ENCODE assay signal across 8 cellular contexts in the genomic region with DNA sequence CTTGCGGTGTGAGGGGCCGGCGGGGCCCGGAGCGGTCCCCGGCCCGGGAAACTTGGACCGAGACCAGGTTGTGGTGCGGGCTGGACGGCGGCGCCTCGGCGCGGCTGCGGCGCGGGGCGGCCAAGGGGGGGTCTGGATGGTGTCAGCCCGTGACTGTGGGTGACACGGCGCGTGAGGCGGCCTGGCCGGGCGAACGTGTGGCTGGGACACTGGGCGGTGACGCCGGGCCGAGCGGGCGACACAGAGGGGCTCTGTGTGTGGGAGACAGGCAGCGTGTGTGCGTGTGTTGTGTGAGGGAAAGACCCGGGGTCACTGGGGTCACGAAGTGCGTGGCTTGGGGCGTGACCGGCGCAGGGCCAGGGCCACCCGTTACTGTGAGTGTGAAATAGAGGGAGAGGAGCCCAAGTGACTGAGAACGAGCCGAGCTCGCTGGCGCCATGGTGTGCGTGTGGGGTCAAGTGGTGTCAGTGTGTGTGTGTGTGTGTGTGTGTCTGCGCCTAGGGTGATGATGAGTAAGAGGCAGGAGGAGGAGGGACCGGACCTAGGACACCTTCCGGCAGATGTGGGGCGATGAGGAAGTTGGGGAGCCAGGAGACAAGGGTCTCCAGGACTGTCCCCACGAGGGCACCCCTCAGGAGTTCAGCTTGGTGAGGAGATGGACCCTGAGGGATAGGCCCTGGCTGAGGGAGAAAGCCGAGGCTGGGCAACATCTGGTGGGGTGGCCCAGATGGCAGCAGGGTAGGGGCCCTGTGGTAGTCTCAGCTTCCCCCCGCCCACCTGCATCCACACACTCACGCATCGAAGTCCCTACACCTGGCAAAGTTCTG. TPM values are rescaled to one million over a fixed set of nuclear protein-coding genes. Genes with fewer than 3 reads are reported as not detected.
DNase-seq lines count a peak whose midpoint lies in the region; ATAC-seq, FAIRE-seq and TF ChIP-seq lines count a peak whose summit lies in the region.

No MANE protein-coding gene starts in this region.

- peak overlapping the region; percentile 95 for H3K4me2 ChIP-seq in keratinocyte (ENCODE audit: control insufficient read depth, extremely low read depth, insufficient read depth, low read depth, low read length)

- peaks cover 4% of the 10 kb centered on the region for H3K9me1 ChIP-seq in keratinocyte (ENCODE audit: control insufficient read depth, extremely low read depth, insufficient read depth, low read length)

- H3K27ac ChIP-seq in VCaP (peak overlapping the region; percentile 74; the same call in 1 of the 2 replicates), breast epithelium (peak overlapping the region; percentile 86 to 92), keratinocyte (ENCODE audit: control insufficient read depth, insufficient read depth, low read length) (peak overlapping the region; percentile 91)

- no peak for FAIRE-seq in keratinocyte (lab: Jason Lieb, UNC)

- DNase-seq in DMS53 (lab: John Stamatoyannopoulos, UW), result peak; percentile 97
- peak; percentile 79 for DNase-seq in MG63
- DNase-seq in breast epithelium (ENCODE audit: low spot score in 2 of 2), result peak in 1 of 2 donors; percentile 55
- peak; percentile 58 for DNase-seq in keratinocyte (ENCODE audit: low read depth, low spot score)
- DNase-seq in stimulated activated CD4-positive, alpha-beta T cell treated with anti-CD3 and anti-CD28 coated beads, Interleukin-15, amount 100 ng/mL, for 1 hour (ENCODE audit: low read depth in 1 of 2, low spot score in 1 of 2), result peak; percentile 17 to 35

- H3K27me3 ChIP-seq in MG63 (no peaks in the 10 kb centered on the region), breast epithelium (no peaks in the 10 kb centered on the region), keratinocyte (ENCODE audit: control insufficient read depth, extremely low read depth, insufficient read depth, low read length) (no peaks in the 10 kb centered on the region)

- H4K20me1 ChIP-seq in keratinocyte (ENCODE audit: control insufficient read depth, extremely low read depth, insufficient read depth, low read length), result peaks cover 14% of the 10 kb centered on the region

- H3K9me3 ChIP-seq in MG63, result no peaks in the 10 kb centered on the region
- H3K9me3 ChIP-seq in breast epithelium, result no peaks in the 10 kb centered on the region
- no peaks in the 10 kb centered on the region for H3K9me3 ChIP-seq in keratinocyte (ENCODE audit: control insufficient read depth, low read depth, low read length)

- dilution Hi-C loops in keratinocyte (cut with MboI; ENCODE audit: extremely low pct_ligation_motif_present, low sequenced_read_pairs), result no loop called here

- H3K4me3 ChIP-seq in MG63 (peak overlapping the region; percentile 65), breast epithelium (peak overlapping the region; percentile 75 to 80 (median 75)), keratinocyte (ENCODE audit: control insufficient read depth in 2 of 3, extremely low read depth in 1 of 3, insufficient read depth in 2 of 3, low read depth in 1 of 3, low read length in 3 of 3) (peak overlapping the region; percentile 79 to 96 (median 90))

- H3K79me2 ChIP-seq in keratinocyte (ENCODE audit: control insufficient read depth, insufficient read depth, low read length), result peaks cover 54% of the 10 kb centered on the region

- TF ChIP-seq CTCF in VCaP (conservative IDR thresholded peaks at IDR 0.05) (no peak), breast epithelium (IDR thresholded peaks at IDR 0.05) (no peak), keratinocyte (optimal IDR thresholded peaks at IDR 0.05 in 1 of 3, IDR thresholded peaks at IDR 0.05 in 1 of 3, conservative IDR thresholded peaks at IDR 0.05 in 1 of 3; ENCODE audit: extremely low read depth in 1 of 3, insufficient read depth in 2 of 3, low read length in 3 of 3) (peak in 1 of 3 experiments; percentile 26)

- H3K9ac ChIP-seq in keratinocyte (ENCODE audit: control insufficient read depth, extremely low read depth, insufficient read depth, low read length), result peak overlapping the region; percentile 97

- ATAC-seq in GM21717 (IDR thresholded peaks at IDR 0.05; ENCODE audit: unreplicated experiment) (peak; percentile 24), GM21529 (IDR thresholded peaks at IDR 0.05; ENCODE audit: unreplicated experiment) (no peak)

- intact Hi-C loops in breast epithelium (cut with DNase I; ENCODE audit: low total_unique reads), result loop anchor here (2.0 kb wide), 1 partner anchor 16 kb away; no protein-coding TSS in a partner anchor

- H2AFZ ChIP-seq in keratinocyte (ENCODE audit: control insufficient read depth, low read length), result peak overlapping the region; percentile 79

- no peaks in the 10 kb centered on the region for H3K36me3 ChIP-seq in MG63
- H3K36me3 ChIP-seq in breast epithelium, result no peaks in the 10 kb centered on the region
- peaks cover 1 to 4% of the 10 kb centered on the region in 2 experiments for H3K36me3 ChIP-seq in keratinocyte (ENCODE audit: control insufficient read depth in 2 of 2, extremely low read depth in 1 of 2, insufficient read depth in 2 of 2, low read length in 2 of 2)

- TF ChIP-seq POLR2A in breast epithelium (IDR thresholded peaks at IDR 0.05), result no peak

- H3K4me1 ChIP-seq in breast epithelium (peaks cover 0 to 4% of the 10 kb centered on the region in 2 donors), keratinocyte (ENCODE audit: control insufficient read depth, extremely low read depth, insufficient read depth, low read length) (peaks cover 11% of the 10 kb centered on the region)

RNA-seq across cellular contexts. Expression of a gene that starts 0.8 kb away (rescaled TPM):
- 3.2 and 5.0 TPM in 2 replicates for total RNA-seq in MG63 (2014; rRNA removed; shearing (Covaris generic); ENCODE audit: low replicate concordance)
- total RNA-seq in breast epithelium, result 1 to 10 TPM; 2.2 to 3.7 (median 2.3) TPM
- 3.4 to 5.0 TPM (median 4.2 TPM) in 3 replicates for polyA plus RNA-seq in keratinocyte
- 3.6 TPM for polyA plus RNA-seq in keratinocyte (2011; ENCODE audit: low read depth)
- polyA plus RNA-seq in keratinocyte (2011; cell fraction: cytosol; rRNA removed), result 1.9 and 2.9 TPM in 2 replicates
- polyA plus RNA-seq in keratinocyte (2011; cell fraction: nucleus; rRNA removed), result 11.2 and 14.1 TPM in 2 replicates
- 4.4 and 4.9 TPM in 2 replicates for polyA plus RNA-seq in keratinocyte (2012; ENCODE audit: low replicate concordance)
- polyA minus RNA-seq in keratinocyte, result 3.8 to 5.0 TPM (median 4.6 TPM) in 3 replicates
- polyA minus RNA-seq in keratinocyte (2011; cell fraction: cytosol; rRNA and poly(A)+ RNA removed), result 5.0 TPM
- 7.8 and 8.4 TPM in 2 replicates for polyA minus RNA-seq in keratinocyte (2011; cell fraction: nucleus; rRNA and poly(A)+ RNA removed)
